Comparison of ENCODE assay signal across 8 cellular contexts in the genomic region with DNA sequence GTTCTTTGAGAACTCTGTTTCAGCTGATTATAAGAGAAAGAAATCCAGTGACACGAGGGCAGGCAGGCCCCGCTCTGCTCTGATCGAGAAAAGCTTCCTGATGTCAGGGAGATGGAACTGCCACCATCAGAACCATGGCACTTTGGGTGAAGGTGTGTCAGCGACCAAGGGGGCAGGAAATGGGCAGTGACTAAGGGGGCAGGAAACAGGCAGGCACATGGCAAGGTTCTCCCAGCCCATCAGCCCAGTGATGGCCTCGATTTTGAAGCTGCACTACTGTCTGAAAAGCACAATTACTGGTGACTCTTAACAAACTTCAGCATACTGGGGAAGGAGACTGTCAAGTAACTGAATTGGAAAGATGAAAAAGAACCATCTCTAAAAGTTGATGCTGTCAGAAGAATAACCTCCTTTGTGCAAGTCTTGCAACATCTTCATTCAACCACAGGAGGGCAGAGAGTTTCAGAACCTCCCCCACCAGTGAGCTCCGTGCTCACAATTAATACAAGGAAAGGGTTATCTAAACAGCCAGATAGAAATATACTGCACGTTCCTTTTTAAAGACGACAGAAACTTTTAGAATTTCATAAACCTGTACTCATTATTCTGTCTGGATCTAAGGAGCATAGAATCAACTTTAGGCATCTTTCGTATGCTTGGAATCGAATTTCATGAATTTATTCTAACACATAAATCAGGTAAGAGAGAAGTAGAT. TPM values are rescaled to one million over a fixed set of nuclear protein-coding genes. Genes with fewer than 3 reads are reported as not detected.
DNase-seq lines count a peak whose midpoint lies in the region; ATAC-seq and TF ChIP-seq lines count a peak whose summit lies in the region.

No MANE protein-coding gene starts in this region.

- no peaks in the 10 kb centered on the region for H3K27me3 ChIP-seq in AG04450 (ENCODE audit: control insufficient read depth, insufficient read depth, low read length)
- H3K27me3 ChIP-seq in brain microvascular endothelial cell (replicated peaks) = no peaks in the 10 kb centered on the region
- H3K27me3 ChIP-seq in ovary = no peaks in the 10 kb centered on the region

- TF ChIP-seq CTCF in AG04450 (IDR thresholded peaks at IDR 0.05; ENCODE audit: low read depth, low read length) (peak; percentile 71), GM10248 (IDR thresholded peaks at IDR 0.05; ENCODE audit: control extremely low read depth, extremely low read depth, low read depth, missing control alignments) (peak; percentile 28), brain microvascular endothelial cell (IDR thresholded peaks at IDR 0.05; ENCODE audit: low read depth, low read length, missing control alignments) (peak; percentile 72), ovary (IDR thresholded peaks at IDR 0.05) (no peak)

- no peak for TF ChIP-seq POLR2A in ovary (IDR thresholded peaks at IDR 0.05)

- CTCF ChIA-PET in AG04450 (lab: Charles Lee) = interaction anchor here (0.6 to 4.7 kb wide), 22 partner anchors 9 to 742 kb away, joined by 3 to 113 read pairs (median 4); no protein-coding TSS in a partner anchor
- CTCF ChIA-PET in GM10248 (lab: Yijun Ruan, JAX) = interaction anchor here (0.8 to 1.3 kb wide), 4 partner anchors 11 to 742 kb away, joined by 3 read pairs; no protein-coding TSS in a partner anchor

- in situ Hi-C loops in brain microvascular endothelial cell (cut with HindIII; ENCODE audit: low pct_ligation_motif_present, low sequenced_read_pairs) = no loop called here

- intact Hi-C loops in ovary (cut with DNase I) = no loop called here

- H3K9me3 ChIP-seq in AG04450 (ENCODE audit: control insufficient read depth, insufficient read depth, low read length) (no peaks in the 10 kb centered on the region), ovary (no peaks in the 10 kb centered on the region)

- 64 to 69% (median 65%) methylated on average over 10 of the region's 10 CpGs for WGBS in ovary, 3 donors

- TF ChIP-seq EP300 in ovary (IDR thresholded peaks at IDR 0.05) = no peak

- peaks cover 2% of the 10 kb centered on the region for H3K36me3 ChIP-seq in brain microvascular endothelial cell (replicated peaks)
- H3K36me3 ChIP-seq in ovary = no peaks in the 10 kb centered on the region

- H3K27ac ChIP-seq in AG04450 (ENCODE audit: low read depth, low read length) (no peak overlapping the region), brain microvascular endothelial cell (no peak overlapping the region), ovary (no peak overlapping the region)

- POLR2A ChIA-PET in AG04450 (lab: Yijun Ruan, JAX) (no interaction called here), GM10248 (lab: Yijun Ruan, JAX) (no interaction called here)

- H3K4me3 ChIP-seq in AG04450 (ENCODE audit: low read depth, low read length) = no peak overlapping the region
- no peak overlapping the region for H3K4me3 ChIP-seq in brain microvascular endothelial cell (ENCODE audit: low read depth, low read length)
- H3K4me3 ChIP-seq in ovary = no peak overlapping the region

- DNase-seq in AG04450 (ENCODE audit: low read depth, low spot score) = peak; percentile 24
- DNase-seq in GM10248 (ENCODE audit: extremely low spot score) = peak; percentile 46
- peak; percentile 52 for DNase-seq in NCI-H510A treated with DMSO at 0.1 percent for 48 hours (lab: John Stamatoyannopoulos, UW)
- peak; percentile 47 for DNase-seq in brain microvascular endothelial cell
- peak; percentile 52 for DNase-seq in left kidney (ENCODE audit: low read depth, low spot score)
- DNase-seq in ovary = no peak
- DNase-seq in LoVo (ENCODE audit: low spot score) = no peak

- ATAC-seq in HG02588 (IDR thresholded peaks at IDR 0.05; ENCODE audit: unreplicated experiment) = peak; percentile 73

- H3K4me1 ChIP-seq in ovary (ENCODE audit: insufficient read depth) = no peaks in the 10 kb centered on the region

RNA-seq across cellular contexts. Expression of a gene that starts 39.1 kb away (rescaled TPM):
- polyA plus RNA-seq in AG04450 (2011; rRNA removed) (12.8 and 15.6 TPM in 2 replicates), ovary (10 to 100 TPM; 26.6 to 47.2 TPM)
- polyA minus RNA-seq in AG04450 (2011; rRNA and poly(A)+ RNA removed) = 10.2 and 13.2 TPM in 2 replicates
- total RNA-seq in ovary = 100 to 1,000 TPM in 2 of 7 donors, 10 to 100 TPM in 5; 48.9 to 103 (median 72.2) TPM

RNA-seq across cellular contexts. Expression of a gene that starts 40.2 kb away (rescaled TPM):
- polyA plus RNA-seq in AG04450 (2011; rRNA removed) (not detected in 2 replicates), ovary (not detected)
- not detected in 2 replicates for polyA minus RNA-seq in AG04450 (2011; rRNA and poly(A)+ RNA removed)
- not detected for total RNA-seq in ovary

Comparison
In these comparisons a context has a peak if more than half of its experiments do, and no peak if none do; other contexts are left out.
1. DNase-seq: peak in AG04450 (single experiment), GM10248 (single experiment), NCI-H510A treated with DMSO at 0.1 percent for 48 hours (single experiment), brain microvascular endothelial cell (single experiment) and left kidney (single experiment); none in ovary (0 of 5) and LoVo (single experiment).
2. CTCF ChIP-seq: peak in AG04450 (single experiment), GM10248 (single experiment) and brain microvascular endothelial cell (single experiment); none in ovary (0 of 3).